8 cellular contexts compared by ENCODE assay signal in genomic region chr2:218659258-218659987, GRCh38. TPM values are rescaled to one million over a fixed set of nuclear protein-coding genes. Genes with fewer than 3 reads are reported as not detected.
DNase-seq lines count a peak whose midpoint lies in the region; ATAC-seq and TF ChIP-seq lines count a peak whose summit lies in the region.

Gene BCS1L (plus strand): TSS chr2:218659683. CDS start chr2:218660988, 1,305 bp downstream.
Gene ZNF142 (minus strand): TSS chr2:218659623. CDS start chr2:218656429, 3,194 bp downstream.

- H3K4me1 ChIP-seq in Loucy (ENCODE audit: insufficient read depth, low read length, poor library complexity, severe bottlenecking) (peaks cover 17% of the 10 kb centered on the region), RWPE2 (ENCODE audit: insufficient read depth, poor library complexity, severe bottlenecking) (no peaks in the 10 kb centered on the region)

- H3K9me3 ChIP-seq in Loucy (ENCODE audit: insufficient read depth, low read depth, low read length) (no peaks in the 10 kb centered on the region), RWPE2 (ENCODE audit: severe bottlenecking) (no peaks in the 10 kb centered on the region)

- H3K9ac ChIP-seq in Loucy (ENCODE audit: low read depth, low read length, poor library complexity, severe bottlenecking), result peak within 1 kb of the TSS; percentile 81

- TF ChIP-seq CTCF in Loucy (conservative IDR thresholded peaks at IDR 0.05; ENCODE audit: low read length) (no peak), RWPE2 (IDR thresholded peaks at IDR 0.05; ENCODE audit: poor library complexity, severe bottlenecking) (no peak), natural killer cell (IDR thresholded peaks at IDR 0.05) (no peak)

- peaks cover 35% of the 10 kb centered on the region for H3K79me2 ChIP-seq in Loucy (ENCODE audit: insufficient read depth, low read length)

- peak within 1 kb of the TSS; percentile 98 for H2AFZ ChIP-seq in Loucy (ENCODE audit: low read length)

- ATAC-seq in RWPE2 (ENCODE audit: low read depth), result peak; percentile 95
- ATAC-seq in activated T-helper 17 cell treated with anti-CD3 and anti-CD28 coated beads, Interleukin-2, amount 50 U/mL, for 72 hours (replicated peaks), result peak; percentile 95
- peak; percentile 93 to 97 (median 95) for ATAC-seq in natural killer cell

- H3K9me3 Mint-ChIP-seq in activated T-helper 17 cell treated with anti-CD3 and anti-CD28 coated beads, Interleukin-2, amount 50 U/mL, for 72 hours, result no peaks in the 10 kb centered on the region
- H3K9me3 Mint-ChIP-seq in natural killer cell, result no peaks in the 10 kb centered on the region

- H4K20me1 ChIP-seq in Loucy (ENCODE audit: insufficient read depth, low read length, poor library complexity, severe bottlenecking), result peaks cover 4% of the 10 kb centered on the region

- H3K4me1 Mint-ChIP-seq in activated T-helper 17 cell treated with anti-CD3 and anti-CD28 coated beads, Interleukin-2, amount 50 U/mL, for 72 hours, result peaks cover 12% of the 10 kb centered on the region
- peaks cover 27 to 42% of the 10 kb centered on the region in 2 donors for H3K4me1 Mint-ChIP-seq in natural killer cell

- peak within 1 kb of the TSS; percentile 85 for H3K4me2 ChIP-seq in Loucy (ENCODE audit: low read depth, low read length, poor library complexity, severe bottlenecking)

- H3K36me3 Mint-ChIP-seq in activated T-helper 17 cell treated with anti-CD3 and anti-CD28 coated beads, Interleukin-2, amount 50 U/mL, for 72 hours (ENCODE audit: low read depth), result peaks cover 81% of the 10 kb centered on the region
- no peaks in the 10 kb centered on the region for H3K36me3 Mint-ChIP-seq in natural killer cell

- H3K36me3 ChIP-seq in Loucy (ENCODE audit: insufficient read depth, low read length) (peaks cover 29% of the 10 kb centered on the region; the same call in 1 of the 2 replicates), RWPE2 (ENCODE audit: low read depth) (peaks cover 54% of the 10 kb centered on the region)

- peak within 1 kb of the TSS; percentile 96 for H3K4me3 ChIP-seq in Loucy (ENCODE audit: low read length, poor library complexity, severe bottlenecking)
- peak within 1 kb of the TSS; percentile 83 for H3K4me3 ChIP-seq in RWPE2 (ENCODE audit: severe bottlenecking)

- H3K4me3 Mint-ChIP-seq in activated T-helper 17 cell treated with anti-CD3 and anti-CD28 coated beads, Interleukin-2, amount 50 U/mL, for 72 hours, result peak within 1 kb of the TSS; percentile 93
- H3K4me3 Mint-ChIP-seq in natural killer cell, result peak within 1 kb of the TSS; percentile 99

- H3K27ac Mint-ChIP-seq in activated T-helper 17 cell treated with anti-CD3 and anti-CD28 coated beads, Interleukin-2, amount 50 U/mL, for 72 hours, result peak within 1 kb of the TSS; percentile 88
- H3K27ac Mint-ChIP-seq in natural killer cell, result peak within 1 kb of the TSS; percentile 83 to 93

- intact Hi-C loops in natural killer cell (cut with micrococcal nuclease), result loop anchor here (1.0 to 5.0 kb wide), 3 partner anchors 13 to 728 kb away; partner anchors contain the start of genes DNPEP, RNF25, STK36 and TTLL4

- H3K27me3 ChIP-seq in Loucy (ENCODE audit: insufficient read depth, low read length, poor library complexity, severe bottlenecking), result no peaks in the 10 kb centered on the region
- H3K27me3 ChIP-seq in RWPE2 (ENCODE audit: insufficient read depth, poor library complexity, severe bottlenecking), result no peaks in the 10 kb centered on the region

- H3F3A ChIP-seq in Loucy (ENCODE audit: low read depth), result no peaks in the 10 kb centered on the region

- H3K27me3 Mint-ChIP-seq in activated T-helper 17 cell treated with anti-CD3 and anti-CD28 coated beads, Interleukin-2, amount 50 U/mL, for 72 hours, result no peaks in the 10 kb centered on the region
- no peaks in the 10 kb centered on the region for H3K27me3 Mint-ChIP-seq in natural killer cell (ENCODE audit: low read depth in 2 of 2)

- peak within 1 kb of the TSS; percentile 42 for H3K27ac ChIP-seq in RWPE2 (ENCODE audit: poor library complexity, severe bottlenecking)

- DNase-seq in EH (ENCODE audit: low read depth) (peak; percentile 86), H4 (ENCODE audit: low spot score) (peak; percentile 79), RWPE2 (ENCODE audit: low spot score) (peak; percentile 94), fibroblast of peridontal ligament (ENCODE audit: extremely low read depth) (peak; percentile 71), natural killer cell (peak; percentile 74)
- DNase-seq in stimulated activated naive CD4-positive, alpha-beta T cell (lab: John Stamatoyannopoulos, UW), result peak; percentile 81 to 91 (median 84)

- H3K9me2 ChIP-seq in Loucy (replicated peaks; ENCODE audit: low read depth, low read length), result no peaks in the 10 kb centered on the region

RNA-seq across cellular contexts. Expression of gene BCS1L, which starts in this region (rescaled TPM):
- 15.9 and 28.1 TPM in 2 replicates for total RNA-seq in H4 (2014; rRNA removed; shearing (Covaris generic))
- total RNA-seq in activated T-helper 17 cell treated with anti-CD3 and anti-CD28 coated beads, Interleukin-2, amount 50 U/mL, for 72 hours, result 10 to 100 TPM; 20.2 to 69.3 TPM
- 10 to 100 TPM; 20.1 to 30.9 (median 20.5) TPM for total RNA-seq in natural killer cell

RNA-seq across cellular contexts. Expression of gene ZNF142, which starts in this region (rescaled TPM):
- 4.2 and 6.8 TPM in 2 replicates for total RNA-seq in H4 (2014; rRNA removed; shearing (Covaris generic))
- total RNA-seq in activated T-helper 17 cell treated with anti-CD3 and anti-CD28 coated beads, Interleukin-2, amount 50 U/mL, for 72 hours, result 10 to 100 TPM; 28.5 to 44.0 TPM
- 10 to 100 TPM; 57.0 to 67.8 (median 62.6) TPM for total RNA-seq in natural killer cell

Comparison
In these comparisons a context has a peak if more than half of its experiments do, and no peak if none do; other contexts are left out.
1. Peak in every context shown above with its lines: DNase-seq, ATAC-seq, H3K4me3 ChIP-seq and H3K27ac ChIP-seq.